Comparison of ENCODE assay signal across 1 cellular context in the genomic region with DNA sequence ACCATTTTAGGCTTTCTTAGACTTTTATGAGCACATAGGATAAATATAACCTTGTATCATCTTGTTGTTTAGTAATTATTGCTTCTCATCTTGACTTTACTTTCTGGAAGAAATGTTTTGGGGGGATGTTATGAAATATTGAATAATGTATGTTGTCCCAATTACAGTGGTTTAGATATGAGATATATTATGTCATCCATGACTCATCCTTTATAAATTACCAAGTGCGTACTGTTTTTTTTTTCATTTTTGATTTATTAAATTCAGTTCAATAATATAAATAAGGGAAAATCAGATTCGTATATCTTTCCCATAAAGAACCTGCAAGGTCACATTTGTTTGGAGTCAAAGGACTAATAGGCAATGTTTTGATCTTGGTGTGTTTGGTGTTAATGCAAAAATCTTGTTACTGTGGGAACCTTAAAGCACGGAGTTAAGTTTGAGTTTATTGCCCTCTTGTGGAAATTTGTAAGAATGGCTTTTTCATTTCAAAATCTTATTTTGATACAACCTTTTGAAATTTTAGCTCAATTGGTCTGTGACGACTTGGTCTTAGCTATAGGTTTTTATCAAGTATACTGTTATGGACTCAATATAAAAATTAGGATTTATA.
TF ChIP-seq lines count a peak whose summit lies in the region.

No MANE protein-coding gene starts in this region.

TF ChIP-seq in GM12878, 131 proteins besides CTCF, POLR2A, EP300 and RAD21 (continued from another document):
- TF ChIP-seq, protein P1, sequence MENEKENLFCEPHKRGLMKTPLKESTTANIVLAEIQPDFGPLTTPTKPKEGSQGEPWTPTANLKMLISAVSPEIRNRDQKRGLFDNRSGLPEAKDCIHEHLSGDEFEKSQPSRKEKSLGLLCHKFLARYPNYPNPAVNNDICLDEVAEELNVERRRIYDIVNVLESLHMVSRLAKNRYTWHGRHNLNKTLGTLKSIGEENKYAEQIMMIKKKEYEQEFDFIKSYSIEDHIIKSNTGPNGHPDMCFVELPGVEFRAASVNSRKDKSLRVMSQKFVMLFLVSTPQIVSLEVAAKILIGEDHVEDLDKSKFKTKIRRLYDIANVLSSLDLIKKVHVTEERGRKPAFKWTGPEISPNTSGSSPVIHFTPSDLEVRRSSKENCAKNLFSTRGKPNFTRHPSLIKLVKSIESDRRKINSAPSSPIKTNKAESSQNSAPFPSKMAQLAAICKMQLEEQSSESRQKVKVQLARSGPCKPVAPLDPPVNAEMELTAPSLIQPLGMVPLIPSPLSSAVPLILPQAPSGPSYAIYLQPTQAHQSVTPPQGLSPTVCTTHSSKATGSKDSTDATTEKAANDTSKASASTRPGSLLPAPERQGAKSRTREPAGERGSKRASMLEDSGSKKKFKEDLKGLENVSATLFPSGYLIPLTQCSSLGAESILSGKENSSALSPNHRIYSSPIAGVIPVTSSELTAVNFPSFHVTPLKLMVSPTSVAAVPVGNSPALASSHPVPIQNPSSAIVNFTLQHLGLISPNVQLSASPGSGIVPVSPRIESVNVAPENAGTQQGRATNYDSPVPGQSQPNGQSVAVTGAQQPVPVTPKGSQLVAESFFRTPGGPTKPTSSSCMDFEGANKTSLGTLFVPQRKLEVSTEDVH (IDR thresholded peaks at IDR 0.05; ENCODE audit: low read depth, partially characterized antibody): no peak
- TF ChIP-seq PRDM15 (CRISPR knock-in tag; IDR thresholded peaks at IDR 0.05) (no peak), FOXM1 (IDR thresholded peaks at IDR 0.05; ENCODE audit: low read depth, low read length) (0 out of 2 replicates have a peak, but pooled peaks have one; percentile 33), MYC (IDR thresholded peaks at IDR 0.05; ENCODE audit: insufficient read depth, insufficient read length, insufficient replicate concordance, low read length, severe bottlenecking) (no peak), SMAD1 (IDR thresholded peaks at IDR 0.05; ENCODE audit: low read depth, partially characterized antibody) (no peak), TARDBP (IDR thresholded peaks at IDR 0.05; ENCODE audit: borderline replicate concordance) (no peak)
- TF ChIP-seq, protein P2, sequence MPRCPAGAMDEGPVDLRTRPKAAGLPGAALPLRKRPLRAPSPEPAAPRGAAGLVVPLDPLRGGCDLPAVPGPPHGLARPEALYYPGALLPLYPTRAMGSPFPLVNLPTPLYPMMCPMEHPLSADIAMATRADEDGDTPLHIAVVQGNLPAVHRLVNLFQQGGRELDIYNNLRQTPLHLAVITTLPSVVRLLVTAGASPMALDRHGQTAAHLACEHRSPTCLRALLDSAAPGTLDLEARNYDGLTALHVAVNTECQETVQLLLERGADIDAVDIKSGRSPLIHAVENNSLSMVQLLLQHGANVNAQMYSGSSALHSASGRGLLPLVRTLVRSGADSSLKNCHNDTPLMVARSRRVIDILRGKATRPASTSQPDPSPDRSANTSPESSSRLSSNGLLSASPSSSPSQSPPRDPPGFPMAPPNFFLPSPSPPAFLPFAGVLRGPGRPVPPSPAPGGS (IDR thresholded peaks at IDR 0.05; ENCODE audit: borderline replicate concordance, insufficient read depth, low read depth, low read length, poor library complexity, severe bottlenecking): no peak
